Comparison of ENCODE assay signal across 30 cellular contexts in the genomic region with DNA sequence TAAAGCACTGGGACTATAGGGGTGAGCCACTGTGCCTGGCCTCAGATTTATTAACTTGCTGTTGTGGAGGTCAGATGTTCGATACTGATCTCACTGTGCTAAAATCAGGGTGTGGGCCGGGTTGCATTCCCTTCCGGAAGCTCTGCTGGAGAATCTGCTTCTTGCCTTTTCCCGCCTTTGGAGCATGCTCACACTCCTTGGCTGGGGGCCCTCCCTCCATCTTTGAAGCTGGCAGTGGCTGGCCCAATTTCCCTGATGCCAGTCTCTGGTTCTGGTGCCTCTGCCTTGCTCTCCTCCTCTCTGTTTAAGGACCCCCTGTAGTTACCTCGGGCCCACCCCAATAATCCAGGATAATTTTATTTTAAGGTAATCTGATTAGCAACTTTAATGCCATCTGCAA.
"Had no signal": no experiment of that assay in that cellular context is flagged by ENCODE, and none has a peak within 500 bp of the region (broad histone marks: within the 10 kb centered on the region; RNA-seq: fewer than 3 reads in every experiment).

No MANE protein-coding gene starts in this region.

- H3K36me3 Mint-ChIP-seq: activated naive CD4-positive, alpha-beta T cell treated with anti-CD3 and anti-CD28 coated beads, Interleukin-2, amount 50 U/mL, for 72 hours; naive thymus-derived CD4-positive, alpha-beta T cell had no signal

- H3K4me1 ChIP-seq: esophagus squamous epithelium had no signal

- H3K4me3 ChIP-seq: esophagus squamous epithelium, ovary, skin epidermis, thoracic aorta had no signal

- DNase-seq: activated CD4-positive, alpha-beta T cell treated with anti-CD3 and anti-CD28 coated beads, Interleukin-2, amount 10 ng/mL, durations not matched to agents 24 days and 14 days; activated CD4-positive, CD25-positive, alpha-beta regulatory T cell treated with anti-CD3 and anti-CD28 coated beads, Interleukin-2, amount 50 U/mL, for 72 hours; activated CD8-positive, alpha-beta T cell treated with anti-CD3 and anti-CD28 coated beads for 36 hours; activated T-cell treated with anti-CD3 and anti-CD28 coated beads, Interleukin-2, amount 50 U/mL, for 48 hours; dermis blood vessel endothelial cell; effector CD4-positive, alpha-beta T cell; esophagus squamous epithelium; foreskin melanocyte; kidney; midbrain; naive thymus-derived CD4-positive, alpha-beta T cell; ovary; stimulated activated CD4-positive, alpha-beta T cell treated with anti-CD3 and anti-CD28 coated beads, Interleukin-12 subunit alpha, Interleukin-12 subunit beta, amount 100 ng/mL, for 4 hours; stimulated activated CD4-positive, alpha-beta T cell treated with anti-CD3 and anti-CD28 coated beads, Interleukin-4, amount 100 ng/mL, for 1 hour; stimulated activated naive CD8-positive, alpha-beta T cell treated with anti-CD3 and anti-CD28 coated beads, Interleukin-15, Interleukin-2, amounts not matched to agents 100 U/mL and 50 U/mL, for 24 hours; T-helper 9 cell; trophoblast cell; WERI-Rb-1 had no signal

- H3K27ac ChIP-seq: epithelial cell of prostate, esophagus squamous epithelium, ovary, thoracic aorta, WERI-Rb-1 had no signal

- H3K36me3 ChIP-seq: esophagus squamous epithelium, ovary, thoracic aorta, WERI-Rb-1 had no signal

- H3K9me3 Mint-ChIP-seq: activated CD4-positive, alpha-beta T cell treated with anti-CD3 and anti-CD28 coated beads, Interleukin-2, amount 10 ng/mL, durations not matched to agents 24 days and 14 days; activated CD8-positive, alpha-beta T cell treated with anti-CD3 and anti-CD28 coated beads for 36 hours; activated naive CD4-positive, alpha-beta T cell treated with anti-CD3 and anti-CD28 coated beads, Interleukin-2, amount 50 U/mL, for 72 hours; activated T-helper 2 cell treated with anti-CD3 and anti-CD28 coated beads, Interferon-gamma antibody, Interleukin-2, Interleukin-4, amounts not matched to agents 10 μg/mL and 5 μg/mL and 100 μg/mL, durations not matched to agents 14 hours and 24 hours and 36 hours; central memory CD8-positive, alpha-beta T cell; naive thymus-derived CD4-positive, alpha-beta T cell; T-helper 1 cell treated with Interleukin-12 subunit alpha and Interleukin-12 subunit beta and Interleukin-4 antibody, amounts not matched to agents 30 μg/mL and 1 μg/mL, for 36 hours had no signal

- H3K4me1 Mint-ChIP-seq: central memory CD8-positive, alpha-beta T cell had no signal

- H3K27ac Mint-ChIP-seq: activated CD4-positive, alpha-beta T cell treated with anti-CD3 and anti-CD28 coated beads, Interleukin-2, amount 10 ng/mL, durations not matched to agents 24 days and 14 days; activated CD8-positive, alpha-beta T cell treated with anti-CD3 and anti-CD28 coated beads for 36 hours; activated naive CD4-positive, alpha-beta T cell treated with anti-CD3 and anti-CD28 coated beads, Interleukin-2, amount 50 U/mL, for 72 hours; activated T-helper 2 cell treated with anti-CD3 and anti-CD28 coated beads, Interferon-gamma antibody, Interleukin-2, Interleukin-4, amounts not matched to agents 10 μg/mL and 5 μg/mL and 100 μg/mL, durations not matched to agents 14 hours and 24 hours and 36 hours; naive thymus-derived CD4-positive, alpha-beta T cell; progenitor cell of endocrine pancreas; T-helper 1 cell treated with Interleukin-12 subunit alpha and Interleukin-12 subunit beta and Interleukin-4 antibody, amounts not matched to agents 30 μg/mL and 1 μg/mL, for 36 hours had no signal

- FAIRE-seq: bronchial epithelial cell, TTC549, urothelium cell line had no signal

- H3K4me3 Mint-ChIP-seq: activated CD4-positive, alpha-beta T cell treated with anti-CD3 and anti-CD28 coated beads, Interleukin-2, amount 10 ng/mL, durations not matched to agents 24 days and 14 days; activated CD8-positive, alpha-beta T cell treated with anti-CD3 and anti-CD28 coated beads for 36 hours; central memory CD8-positive, alpha-beta T cell; naive thymus-derived CD4-positive, alpha-beta T cell; T-helper 1 cell treated with Interleukin-12 subunit alpha and Interleukin-12 subunit beta and Interleukin-4 antibody, amounts not matched to agents 30 μg/mL and 1 μg/mL, for 36 hours had no signal

- H3K9me3 ChIP-seq: esophagus squamous epithelium, ovary, thoracic aorta had no signal

- H3K27me3 ChIP-seq: ovary had no signal

- ATAC-seq: activated CD8-positive, alpha-beta T cell treated with anti-CD3 and anti-CD28 coated beads for 36 hours; activated naive CD4-positive, alpha-beta T cell treated with anti-CD3 and anti-CD28 coated beads, Interleukin-2, amount 50 U/mL, for 72 hours; naive thymus-derived CD4-positive, alpha-beta T cell; sciatic nerve; stimulated activated naive CD8-positive, alpha-beta T cell treated with anti-CD3 and anti-CD28 coated beads, Interleukin-15, Interleukin-2, amounts not matched to agents 100 U/mL and 50 U/mL, for 24 hours had no signal
